In genomic region chr2:70964596-70965386, GRCh38 we compare ENCODE assay signal across 9 cellular contexts. TPM values are rescaled to one million over a fixed set of nuclear protein-coding genes. Genes with fewer than 3 reads are reported as not detected.
DNase-seq lines count a peak whose midpoint lies in the region; ATAC-seq, FAIRE-seq and TF ChIP-seq lines count a peak whose summit lies in the region.
"Had no signal": no experiment of that assay in that cellular context is flagged by ENCODE, and none has a peak within 500 bp of the region (broad histone marks: within the 10 kb centered on the region; RNA-seq: fewer than 3 reads in every experiment).

No MANE protein-coding gene starts in this region.

- H3K27me3 ChIP-seq in mononuclear cell (ENCODE audit: insufficient read depth, low read length) = peaks cover 19% of the 10 kb centered on the region

- peak overlapping the region; percentile 33 for H3K4me3 ChIP-seq in mononuclear cell (ENCODE audit: low read length)

- no peaks in the 10 kb centered on the region for H3K4me1 Mint-ChIP-seq in endothelial cell (ENCODE audit: unreplicated experiment)

- H3K36me3 Mint-ChIP-seq in endothelial cell (ENCODE audit: low read depth, unreplicated experiment) = no peaks in the 10 kb centered on the region

- peaks cover 10% of the 10 kb centered on the region for H3K4me1 ChIP-seq in mononuclear cell (ENCODE audit: insufficient read depth, low read length)

- DNase-seq in D721Med (ENCODE audit: insufficient read length, low spot score) (peak; percentile 86), NAMALWA (ENCODE audit: low spot score) (peak; percentile 55), endothelial cell (ENCODE audit: low spot score) (peak; percentile 73), RKO (ENCODE audit: low spot score) (no peak)
- peak; percentile 51 for DNase-seq in activated CD8-positive, alpha-beta memory T cell treated with anti-CD3 and anti-CD28 coated beads, Interleukin-2, amount 50 U/mL, for 1 hour (ENCODE audit: extremely low read depth)
- DNase-seq in stimulated activated CD8-positive, alpha-beta memory T cell treated with anti-CD3 and anti-CD28 coated beads, Interleukin-2, amount 100 ng/mL, for 48 hours (ENCODE audit: low read depth in 2 of 2) = peak; percentile 72 to 73

- no peak overlapping the region for H3K4me3 Mint-ChIP-seq in endothelial cell (ENCODE audit: unreplicated experiment)

- peak; percentile 86 for ATAC-seq in GM21723 (IDR thresholded peaks at IDR 0.05; ENCODE audit: unreplicated experiment)

- FAIRE-seq in D721Med (lab: Jason Lieb, UNC) = no peak

- peak; percentile 64 for TF ChIP-seq CTCF in D721Med (IDR thresholded peaks at IDR 0.05; ENCODE audit: insufficient read depth, missing control alignments)
- peak; percentile 81 for TF ChIP-seq CTCF in endothelial cell (IDR thresholded peaks at IDR 0.05; ENCODE audit: unreplicated experiment)

- no peaks in the 10 kb centered on the region for H3K9me3 ChIP-seq in mononuclear cell (ENCODE audit: low read depth, low read length)

- H3K27ac Mint-ChIP-seq in endothelial cell (ENCODE audit: unreplicated experiment) = no peak overlapping the region

- peaks cover 16% of the 10 kb centered on the region for H3K27me3 Mint-ChIP-seq in endothelial cell (ENCODE audit: unreplicated experiment)

- H3K9me3 Mint-ChIP-seq in endothelial cell (ENCODE audit: unreplicated experiment) = no peaks in the 10 kb centered on the region

RNA-seq across cellular contexts. Expression of gene ANKRD53, which starts 13.6 kb away (rescaled TPM):
- 0.56 TPM for total RNA-seq in endothelial cell (ENCODE audit: unreplicated experiment)
- total RNA-seq in mononuclear cell = 0.10 TPM
- total RNA-seq: T-helper 2 cell treated with Interferon-gamma antibody and Interleukin-4, amounts not matched to agents 100 ng/mL and 5 ng/mL, for 36 hours had no signal

RNA-seq across cellular contexts. Expression of gene ATP6V1B1, which starts 29.1 kb away (rescaled TPM):
- total RNA-seq in endothelial cell (ENCODE audit: unreplicated experiment) (not detected), mononuclear cell (not detected)
- total RNA-seq: T-helper 2 cell treated with Interferon-gamma antibody and Interleukin-4, amounts not matched to agents 100 ng/mL and 5 ng/mL, for 36 hours had no signal

RNA-seq across cellular contexts. Expression of gene TEX261, which starts 29.9 kb away (rescaled TPM):
- total RNA-seq in endothelial cell (ENCODE audit: unreplicated experiment) = 37.1 TPM
- 16.7 TPM for total RNA-seq in mononuclear cell
